Comparison of ENCODE assay signal across 18 cellular contexts in the genomic region with DNA sequence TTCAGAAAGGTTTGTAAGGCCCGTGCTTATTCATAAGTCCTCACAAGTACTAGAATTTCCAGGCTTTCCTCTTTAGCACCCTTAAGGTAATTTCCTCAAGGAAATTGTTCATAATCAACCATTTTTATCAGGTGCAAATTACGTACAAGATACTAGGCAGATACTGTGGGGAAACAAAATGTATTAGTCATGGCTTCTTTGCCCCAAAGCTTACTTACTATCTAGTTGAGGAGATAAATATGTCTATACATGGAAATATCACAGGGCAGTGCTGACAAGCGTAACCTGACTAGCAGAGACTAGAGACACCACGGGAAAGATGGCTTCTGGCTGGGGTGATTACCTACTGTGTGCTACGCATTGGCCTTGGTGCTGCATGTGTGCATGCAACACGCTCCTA. TPM values are rescaled to one million over a fixed set of nuclear protein-coding genes. Genes with fewer than 3 reads are reported as not detected.
DNase-seq lines count a peak whose midpoint lies in the region; ATAC-seq, FAIRE-seq and TF ChIP-seq lines count a peak whose summit lies in the region.
"Had no signal": no experiment of that assay in that cellular context is flagged by ENCODE, and none has a peak within 500 bp of the region (broad histone marks: within the 10 kb centered on the region; RNA-seq: fewer than 3 reads in every experiment).

No MANE protein-coding gene starts in this region.

- H3T11ph ChIP-seq in H9 (ENCODE audit: low read length) = no peak overlapping the region

- H3K9ac ChIP-seq in H9 (ENCODE audit: extremely low read depth, insufficient read length, low read length) = no peak overlapping the region
- H3K9ac ChIP-seq: neural progenitor cell had no signal

- peaks cover 0 to 46% of the 10 kb centered on the region in 2 donors for H3K36me3 ChIP-seq in gastrocnemius medialis
- H3K36me3 ChIP-seq in suprapubic skin = peaks cover 58% of the 10 kb centered on the region
- H3K36me3 ChIP-seq: neural progenitor cell had no signal

- H3K36me3 Mint-ChIP-seq in CD4-positive, alpha-beta T cell (ENCODE audit: low read depth) = peaks cover 97% of the 10 kb centered on the region
- peaks cover 24 to 67% (median 47%) of the 10 kb centered on the region in 3 experiments for H3K36me3 Mint-ChIP-seq in H9 (ENCODE audit: insufficient read depth in 1 of 3, low read depth in 3 of 3)

- H4K20me1 ChIP-seq in H9 (ENCODE audit: control insufficient read depth, insufficient read depth, insufficient read length) = no peaks in the 10 kb centered on the region

- TF ChIP-seq CTCF in CD4-positive, alpha-beta T cell (IDR thresholded peaks at IDR 0.05) = no peak
- TF ChIP-seq CTCF in fibroblast of villous mesenchyme (IDR thresholded peaks at IDR 0.05; ENCODE audit: insufficient read depth, low read depth, low read length) (no peak), gastrocnemius medialis (IDR thresholded peaks at IDR 0.05 in 4 of 5, conservative IDR thresholded peaks at IDR 0.05 in 1 of 5) (no peak), suprapubic skin (IDR thresholded peaks at IDR 0.05) (no peak), H9 (conservative IDR thresholded peaks at IDR 0.05) (no peak)

- peaks cover 77% of the 10 kb centered on the region for H3K4me1 Mint-ChIP-seq in CD4-positive, alpha-beta T cell (ENCODE audit: low read depth)
- peaks cover 22% of the 10 kb centered on the region in 2 experiments for H3K4me1 Mint-ChIP-seq in H9
- H3K4me1 Mint-ChIP-seq: neural progenitor cell had no signal

- H3K27me3 ChIP-seq in CD4-positive, alpha-beta T cell (ENCODE audit: control insufficient read depth, insufficient read depth, low read length) = no peaks in the 10 kb centered on the region
- H3K27me3 ChIP-seq in gastrocnemius medialis = no peaks in the 10 kb centered on the region
- H3K27me3 ChIP-seq in suprapubic skin = no peaks in the 10 kb centered on the region
- H3K27me3 ChIP-seq in H9 (ENCODE audit: insufficient read depth, low read length) = no peaks in the 10 kb centered on the region
- H3K27me3 ChIP-seq: adrenal gland, neural progenitor cell had no signal

- H2AFZ ChIP-seq in H9 (ENCODE audit: low read length) = no peak overlapping the region
- H2AFZ ChIP-seq: neural progenitor cell had no signal

- H3K79me2 ChIP-seq in H9 (ENCODE audit: insufficient read depth, low read length) = no peaks in the 10 kb centered on the region

- H3K4ac ChIP-seq in H9 (ENCODE audit: low read depth, low read length) = no peak overlapping the region

- no peak overlapping the region for H2BK120ac ChIP-seq in H9 (ENCODE audit: low read depth, low read length, poor library complexity, severe bottlenecking)

- no peak for DNase-seq in CD4-positive, alpha-beta T cell
- DNase-seq in HTR-8/SVneo (ENCODE audit: insufficient read length, low spot score) (no peak), fibroblast of villous mesenchyme (ENCODE audit: low read depth) (peak; percentile 44), gastrocnemius medialis (no peak), NCI-H510A treated with DMSO at 0.1 percent for 48 hours (lab: John Stamatoyannopoulos, UW) (no peak), suprapubic skin (ENCODE audit: low spot score in 2 of 2) (no peak), H9 (no peak)
- DNase-seq: adrenal gland; central memory CD4-positive, alpha-beta T cell; endodermal cell; HCEC 1CT; NCI-H187; NCI-H446 treated with DMSO at 0.1 percent for 48 hours; Right ventricle myocardium superior had no signal

- peak overlapping the region; percentile 34 for H3K27ac ChIP-seq in CD4-positive, alpha-beta T cell (ENCODE audit: low read depth, low read length)
- H3K27ac ChIP-seq in gastrocnemius medialis (peak overlapping the region in 3 of 4 donors; percentile 4 to 69 (median 66)), suprapubic skin (no peak overlapping the region), H9 (ENCODE audit: insufficient read length, low read depth, low read length) (no peak overlapping the region)
- H3K27ac ChIP-seq: neural progenitor cell had no signal

- ATAC-seq in CD4-positive, alpha-beta T cell (ENCODE audit: poor library complexity) = no peak
- ATAC-seq in gastrocnemius medialis = no peak
- ATAC-seq: activated CD4-positive, CD25-positive, alpha-beta regulatory T cell treated with anti-CD3 and anti-CD28 coated beads, Interleukin-2, amount 50 U/mL, for 24 hours had no signal

- H3K4me1 ChIP-seq in gastrocnemius medialis (peaks cover 41 to 71% of the 10 kb centered on the region in 2 donors), suprapubic skin (peaks cover 43% of the 10 kb centered on the region), H9 (ENCODE audit: insufficient read depth, low read length) (no peaks in the 10 kb centered on the region; the same call in 1 of the 2 replicates)
- H3K4me1 ChIP-seq: neural progenitor cell had no signal

- no peaks in the 10 kb centered on the region for H3K9me3 ChIP-seq in CD4-positive, alpha-beta T cell (ENCODE audit: control insufficient read depth, low read length)
- H3K9me3 ChIP-seq in gastrocnemius medialis (no peaks in the 10 kb centered on the region), suprapubic skin (no peaks in the 10 kb centered on the region), H9 (ENCODE audit: control insufficient read depth, low read depth, low read length) (no peaks in the 10 kb centered on the region)
- H3K9me3 ChIP-seq: adrenal gland had no signal

- TF ChIP-seq POLR2A in gastrocnemius medialis (IDR thresholded peaks at IDR 0.05) (no peak), suprapubic skin (IDR thresholded peaks at IDR 0.05) (no peak)

- H3K23ac ChIP-seq in H9 (ENCODE audit: insufficient read length, low read depth, low read length) = no peak overlapping the region

- H2BK12ac ChIP-seq in H9 (ENCODE audit: insufficient read length, low read depth, low read length) = no peak overlapping the region

- peak; percentile 97 for FAIRE-seq in HTR-8/SVneo (lab: Jason Lieb, UNC)

- no peak overlapping the region for H3K4me3 Mint-ChIP-seq in CD4-positive, alpha-beta T cell
- H3K4me3 Mint-ChIP-seq in H9 = no peak overlapping the region
- H3K4me3 Mint-ChIP-seq: B cell, endodermal cell, memory B cell, neural progenitor cell had no signal

- H2BK5ac ChIP-seq in H9 (ENCODE audit: insufficient read length, low read length) = no peak overlapping the region

- H2BK20ac ChIP-seq in H9 (ENCODE audit: low read depth, low read length, poor library complexity, severe bottlenecking) = no peak overlapping the region

- intact Hi-C loops in CD4-positive, alpha-beta T cell (cut with DNase I, micrococcal nuclease) = no loop called here
- intact Hi-C loops in gastrocnemius medialis (cut with DNase I; ENCODE audit: low total_unique reads) = no loop called here

- H4K91ac ChIP-seq in H9 (ENCODE audit: insufficient read length, low read depth, low read length) = no peak overlapping the region

- H3K18ac ChIP-seq in H9 (ENCODE audit: insufficient read length, low read depth, low read length) = no peak overlapping the region

- H3K56ac ChIP-seq in H9 (ENCODE audit: insufficient read length, low read depth, low read length) = no peak overlapping the region

- no peak overlapping the region for H2AK5ac ChIP-seq in H9 (ENCODE audit: insufficient read length, low read length)

- no peaks in the 10 kb centered on the region for H3K79me1 ChIP-seq in H9 (ENCODE audit: insufficient read depth, low read depth, low read length, poor library complexity, severe bottlenecking)

- H3K23me2 ChIP-seq in H9 (ENCODE audit: insufficient read length, low read depth, low read length, poor library complexity, severe bottlenecking) = no peaks in the 10 kb centered on the region

- no peaks in the 10 kb centered on the region for H3K27me3 Mint-ChIP-seq in CD4-positive, alpha-beta T cell
- H3K27me3 Mint-ChIP-seq in H9 (ENCODE audit: low read depth) = no peaks in the 10 kb centered on the region; the same call in 1 of the 2 replicates
- H3K27me3 Mint-ChIP-seq: B cell, memory B cell had no signal

- no peak overlapping the region for H4K8ac ChIP-seq in H9 (replicated peaks; ENCODE audit: insufficient read length, low read depth, low read length)

- in situ Hi-C loops in gastrocnemius medialis (cut with MboI; ENCODE audit: low sequenced_read_pairs in 4 of 4) = no loop called here

- TF ChIP-seq EP300 in suprapubic skin (IDR thresholded peaks at IDR 0.05) = no peak

- CTCF ChIA-PET in CD4-positive, alpha-beta T cell (lab: Charles Lee) = no interaction called here

- 85% methylated on average over 6 of the region's 6 CpGs for WGBS in suprapubic skin
- no CpG with 5 or more reads among the region's 6 CpGs for WGBS in H9 (ENCODE audit: extremely low coverage, insufficient read length, low lambda C conversion rate)

- H3K9me3 Mint-ChIP-seq in CD4-positive, alpha-beta T cell = no peaks in the 10 kb centered on the region
- H3K9me3 Mint-ChIP-seq in H9 = no peaks in the 10 kb centered on the region; a peak in 1 of 5 replicates
- H3K9me3 Mint-ChIP-seq: endodermal cell, memory B cell, neural progenitor cell had no signal

- POLR2A ChIA-PET in CD4-positive, alpha-beta T cell (lab: Charles Lee) = interaction anchor here (1.1 to 1.3 kb wide), 2 partner anchors 18 to 21 kb away, joined by 3 to 5 read pairs; no protein-coding TSS in a partner anchor

- H3K4me3 ChIP-seq in fibroblast of villous mesenchyme (ENCODE audit: low read depth, low read length) (no peak overlapping the region), gastrocnemius medialis (no peak overlapping the region), suprapubic skin (no peak overlapping the region)
- H3K4me3 ChIP-seq: adrenal gland, neural progenitor cell had no signal

- H2BK15ac ChIP-seq in H9 (ENCODE audit: low read depth, low read length) = no peak overlapping the region

- H4K5ac ChIP-seq in H9 (ENCODE audit: insufficient read length, low read depth, low read length) = no peak overlapping the region

- no peak overlapping the region for H3K14ac ChIP-seq in H9 (ENCODE audit: insufficient read depth, low read length)

- peak overlapping the region; percentile 50 for H3K27ac Mint-ChIP-seq in CD4-positive, alpha-beta T cell
- peak overlapping the region in 1 of 3 experiments; percentile 40; a peak in 1 of 7 replicates for H3K27ac Mint-ChIP-seq in H9
- H3K27ac Mint-ChIP-seq: B cell, endodermal cell, neural progenitor cell had no signal

- H3K4me2 ChIP-seq in H9 (ENCODE audit: insufficient read depth, insufficient read length, low read length) = no peak overlapping the region
- H3K4me2 ChIP-seq: neural progenitor cell had no signal

RNA-seq across cellular contexts. Expression of a gene that starts 22.5 kb away (rescaled TPM):
- total RNA-seq in CD4-positive, alpha-beta T cell = 100 to 1,000 TPM; 159 to 171 TPM
- total RNA-seq in fibroblast of villous mesenchyme = 53.5 and 57.9 TPM in 2 replicates
- total RNA-seq in gastrocnemius medialis = 10 to 100 TPM; 27.5 to 50.0 (median 37.2) TPM
- 100 to 1,000 TPM in 1 of 4 donors, 10 to 100 TPM in 3; 79.0 to 112 (median 90.4) TPM for total RNA-seq in suprapubic skin
- total RNA-seq in H9 (2021) = 65.7 and 72.9 TPM in 2 replicates

Comparison
In these comparisons a context has a peak if more than half of its experiments do, and no peak if none do; other contexts are left out.
1. H3K27ac ChIP-seq: peak in CD4-positive, alpha-beta T cell (single experiment) and gastrocnemius medialis (3 of 4); none in suprapubic skin (single experiment) and H9 (single experiment).